In genomic region chr2:112150447-112150846, GRCh38 we compare ENCODE assay signal across 9 cellular contexts. TPM values are rescaled to one million over a fixed set of nuclear protein-coding genes. Genes with fewer than 3 reads are reported as not detected.
A peak's percentile ranks its signal among the peaks of the same experiment; 100 is the strongest.
DNase-seq lines count a peak whose midpoint lies in the region; ATAC-seq, FAIRE-seq and TF ChIP-seq lines count a peak whose summit lies in the region.
"Had no signal": no experiment of that assay in that cellular context is flagged by ENCODE, and none has a peak within 500 bp of the region (broad histone marks: within the 10 kb centered on the region; RNA-seq: fewer than 3 reads in every experiment).

No MANE protein-coding gene starts in this region.

- in situ Hi-C loops in brain microvascular endothelial cell (cut with HindIII; ENCODE audit: low pct_ligation_motif_present, low sequenced_read_pairs) = no loop called here

- WGBS in suprapubic skin = 56% methylated on average over 5 of the region's 5 CpGs

- no peaks in the 10 kb centered on the region for H3K9me3 Mint-ChIP-seq in activated T-cell treated with anti-CD3 and anti-CD28 coated beads, Interleukin-2, amount 50 U/mL, for 4 hours
- H3K9me3 Mint-ChIP-seq: central memory CD8-positive, alpha-beta T cell had no signal

- no peaks in the 10 kb centered on the region for H3K27me3 Mint-ChIP-seq in activated T-cell treated with anti-CD3 and anti-CD28 coated beads, Interleukin-2, amount 50 U/mL, for 4 hours (ENCODE audit: low read depth)

- H3K79me2 ChIP-seq in keratinocyte (ENCODE audit: control insufficient read depth, insufficient read depth, low read length) = no peaks in the 10 kb centered on the region

- no peak for TF ChIP-seq POLR2A in suprapubic skin (IDR thresholded peaks at IDR 0.05)

- ATAC-seq in activated T-cell treated with anti-CD3 and anti-CD28 coated beads, Interleukin-2, amount 50 U/mL, for 4 hours = no peak
- ATAC-seq in HG03521 (IDR thresholded peaks at IDR 0.05; ENCODE audit: unreplicated experiment) = no peak

- no peaks in the 10 kb centered on the region for H3K36me3 Mint-ChIP-seq in activated T-cell treated with anti-CD3 and anti-CD28 coated beads, Interleukin-2, amount 50 U/mL, for 4 hours (ENCODE audit: insufficient read depth)

- H3K4me2 ChIP-seq in keratinocyte (ENCODE audit: control insufficient read depth, extremely low read depth, insufficient read depth, low read depth, low read length) = peak overlapping the region; percentile 19

- H3K4me1 ChIP-seq in keratinocyte (ENCODE audit: control insufficient read depth, extremely low read depth, insufficient read depth, low read length) = peaks cover 13% of the 10 kb centered on the region
- peaks cover 11% of the 10 kb centered on the region for H3K4me1 ChIP-seq in suprapubic skin

- H3K27ac ChIP-seq in brain microvascular endothelial cell (peak overlapping the region; percentile 67), keratinocyte (ENCODE audit: control insufficient read depth, insufficient read depth, low read length) (peak overlapping the region; percentile 19), suprapubic skin (peak overlapping the region; percentile 26)

- H3K9me1 ChIP-seq in keratinocyte (ENCODE audit: control insufficient read depth, extremely low read depth, insufficient read depth, low read length) = no peaks in the 10 kb centered on the region

- H3K36me3 ChIP-seq in brain microvascular endothelial cell (replicated peaks) (no peaks in the 10 kb centered on the region), keratinocyte (ENCODE audit: control insufficient read depth in 2 of 2, extremely low read depth in 1 of 2, insufficient read depth in 2 of 2, low read length in 2 of 2) (no peaks in the 10 kb centered on the region), suprapubic skin (no peaks in the 10 kb centered on the region)

- DNase-seq in HS-5 (ENCODE audit: low read depth) (peak; percentile 96), brain microvascular endothelial cell (peak; percentile 96), keratinocyte (ENCODE audit: low read depth, low spot score) (peak; percentile 75), suprapubic skin (ENCODE audit: low spot score in 2 of 2) (peak in 1 of 2 donors; percentile 75)
- DNase-seq in activated T-cell treated with anti-CD3 and anti-CD28 coated beads, Interleukin-2, amount 50 U/mL, for 4 hours = no peak
- no peak for DNase-seq in activated CD4-positive, alpha-beta T cell treated with anti-CD3 and anti-CD28 coated beads, Interleukin-2, amount 50 U/mL, for 4 hours
- DNase-seq: NCI-H69 had no signal

- TF ChIP-seq CTCF in brain microvascular endothelial cell (IDR thresholded peaks at IDR 0.05; ENCODE audit: low read depth, low read length, missing control alignments) (no peak), keratinocyte (optimal IDR thresholded peaks at IDR 0.05 in 1 of 3, IDR thresholded peaks at IDR 0.05 in 1 of 3, conservative IDR thresholded peaks at IDR 0.05 in 1 of 3; ENCODE audit: extremely low read depth in 1 of 3, insufficient read depth in 2 of 3, low read length in 3 of 3) (no peak), suprapubic skin (IDR thresholded peaks at IDR 0.05) (no peak)

- H3K27me3 ChIP-seq in brain microvascular endothelial cell (replicated peaks) = no peaks in the 10 kb centered on the region
- peaks cover 8% of the 10 kb centered on the region for H3K27me3 ChIP-seq in keratinocyte (ENCODE audit: control insufficient read depth, extremely low read depth, insufficient read depth, low read length)
- H3K27me3 ChIP-seq in suprapubic skin = no peaks in the 10 kb centered on the region

- H3K4me3 ChIP-seq in brain microvascular endothelial cell (ENCODE audit: low read depth, low read length) (no peak overlapping the region), keratinocyte (ENCODE audit: control insufficient read depth in 2 of 3, extremely low read depth in 1 of 3, insufficient read depth in 2 of 3, low read depth in 1 of 3, low read length in 3 of 3) (no peak overlapping the region), suprapubic skin (no peak overlapping the region)

- no peak overlapping the region for H3K4me3 Mint-ChIP-seq in activated T-cell treated with anti-CD3 and anti-CD28 coated beads, Interleukin-2, amount 50 U/mL, for 4 hours
- H3K4me3 Mint-ChIP-seq: central memory CD8-positive, alpha-beta T cell had no signal

- no peaks in the 10 kb centered on the region for H3K9me3 ChIP-seq in keratinocyte (ENCODE audit: control insufficient read depth, low read depth, low read length)
- no peaks in the 10 kb centered on the region for H3K9me3 ChIP-seq in suprapubic skin

- FAIRE-seq in keratinocyte (lab: Jason Lieb, UNC) = peak; percentile 36

- no peak for TF ChIP-seq EP300 in suprapubic skin (IDR thresholded peaks at IDR 0.05)

- H3K4me1 Mint-ChIP-seq in activated T-cell treated with anti-CD3 and anti-CD28 coated beads, Interleukin-2, amount 50 U/mL, for 4 hours (ENCODE audit: low read depth) = peaks cover 14% of the 10 kb centered on the region

- no peak overlapping the region for H3K9ac ChIP-seq in keratinocyte (ENCODE audit: control insufficient read depth, extremely low read depth, insufficient read depth, low read length)

- peak overlapping the region; percentile 39 for H2AFZ ChIP-seq in keratinocyte (ENCODE audit: control insufficient read depth, low read length)

- no peaks in the 10 kb centered on the region for H4K20me1 ChIP-seq in keratinocyte (ENCODE audit: control insufficient read depth, extremely low read depth, insufficient read depth, low read length)

- dilution Hi-C loops in keratinocyte (cut with MboI; ENCODE audit: extremely low pct_ligation_motif_present, low sequenced_read_pairs) = no loop called here

RNA-seq across cellular contexts. Expression of gene FBLN7, which starts 12.3 kb away (rescaled TPM):
- polyA plus RNA-seq in keratinocyte = 0.12 TPM in 1 of 3 replicates, not detected in the others
- not detected for polyA plus RNA-seq in keratinocyte (2011; ENCODE audit: low read depth)
- not detected in 2 replicates for polyA plus RNA-seq in keratinocyte (2011; cell fraction: cytosol; rRNA removed)
- 0.08 and 0.15 TPM in 2 replicates for polyA plus RNA-seq in keratinocyte (2011; cell fraction: nucleus; rRNA removed)
- polyA plus RNA-seq in keratinocyte (2012; ENCODE audit: low replicate concordance) = not detected in 2 replicates
- polyA minus RNA-seq in keratinocyte = 0.10 TPM in 1 of 3 replicates, not detected in the others
- not detected for polyA minus RNA-seq in keratinocyte (2011; cell fraction: cytosol; rRNA and poly(A)+ RNA removed)
- 0.21 and 0.31 TPM in 2 replicates for polyA minus RNA-seq in keratinocyte (2011; cell fraction: nucleus; rRNA and poly(A)+ RNA removed)
- 1 to 10 TPM; 2.5 to 5.8 (median 4.0) TPM for total RNA-seq in suprapubic skin
- 10 to 100 TPM; 21.8 to 24.3 (median 23.4) TPM for total RNA-seq in activated T-cell treated with anti-CD3 and anti-CD28 coated beads, Interleukin-2, amount 50 U/mL, for 4 hours

Comparison
In these comparisons a context has a peak if more than half of its experiments do, and no peak if none do; other contexts are left out.
1. DNase-seq: peak in HS-5 (single experiment), brain microvascular endothelial cell (single experiment) and keratinocyte (single experiment); none in activated T-cell treated with anti-CD3 and anti-CD28 coated beads, Interleukin-2, amount 50 U/mL, for 4 hours (single experiment) and activated CD4-positive, alpha-beta T cell treated with anti-CD3 and anti-CD28 coated beads, Interleukin-2, amount 50 U/mL, for 4 hours (0 of 2).
2. Peak in every context shown above with its lines, with median percentiles within 50 percentile points of each other: H3K27ac ChIP-seq.